8 cellular contexts compared by ENCODE assay signal in the genomic region with DNA sequence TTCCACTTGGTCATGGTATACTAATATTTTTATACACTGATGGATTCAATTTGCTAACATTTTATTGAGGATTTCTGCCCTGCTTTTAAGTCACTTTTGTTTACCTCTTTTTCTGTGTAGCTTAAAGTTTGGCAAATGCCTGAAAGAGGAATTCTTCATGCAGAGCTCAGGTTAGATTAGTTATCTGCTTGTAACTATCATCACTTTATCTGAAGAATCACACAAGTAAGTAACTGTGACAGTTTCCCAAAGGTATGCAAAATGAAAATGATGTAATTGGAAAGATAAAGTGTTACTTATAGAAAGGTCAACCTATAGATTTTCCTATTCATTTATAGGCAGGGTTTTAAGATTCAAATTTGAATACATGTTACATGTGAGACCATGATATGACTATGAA.
"Had no signal": no experiment of that assay in that cellular context is flagged by ENCODE, and none has a peak within 500 bp of the region (broad histone marks: within the 10 kb centered on the region; RNA-seq: fewer than 3 reads in every experiment).

No MANE protein-coding gene starts in this region.

- H3K27ac Mint-ChIP-seq: HFFc6, IgD-negative memory B cell had no signal

- H3K4me1 Mint-ChIP-seq: IgD-negative memory B cell had no signal

- H3K9me3 Mint-ChIP-seq: HFFc6 had no signal

- H3K36me3 ChIP-seq: HAP-1 had no signal

- H3K9me3 ChIP-seq: HAP-1 had no signal

- H3K36me3 Mint-ChIP-seq: IgD-negative memory B cell had no signal

- H3K9ac ChIP-seq: GM23248 had no signal

- H3K4me3 Mint-ChIP-seq: HFFc6, IgD-negative memory B cell had no signal

- DNase-seq: GM23248, GOT3, H7, HFFc6, KBM-7 had no signal

- H3K27ac ChIP-seq: GM23248, HL-60 had no signal

- H3K4me3 ChIP-seq: GM23248, HAP-1 had no signal

- H3K4me1 ChIP-seq: HAP-1 had no signal
